In the genomic region with DNA sequence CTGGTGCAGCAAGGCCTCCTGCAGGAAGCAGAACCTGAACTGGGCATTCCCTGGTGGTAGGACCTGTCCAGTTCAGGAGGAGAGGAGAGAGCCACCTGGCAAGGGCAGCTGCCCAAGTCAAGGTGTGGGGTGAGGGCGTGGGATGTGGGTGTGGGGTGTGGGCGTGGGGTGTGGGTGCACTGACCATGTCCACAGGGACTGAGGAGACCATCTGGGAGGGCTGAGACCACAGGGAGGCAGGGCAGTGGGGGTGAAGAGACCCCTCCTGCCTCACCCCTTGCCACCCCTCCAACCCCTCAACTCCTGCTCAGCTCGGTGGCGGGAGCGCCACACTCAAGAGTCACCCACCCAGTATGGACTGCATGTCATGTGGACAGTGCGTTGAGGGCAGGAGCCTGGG, we compare ENCODE assay signal across 29 cellular contexts.
DNase-seq lines count a peak whose midpoint lies in the region; ATAC-seq, FAIRE-seq and TF ChIP-seq lines count a peak whose summit lies in the region.
"Had no signal": no experiment of that assay in that cellular context is flagged by ENCODE, and none has a peak within 500 bp of the region (broad histone marks: within the 10 kb centered on the region; RNA-seq: fewer than 3 reads in every experiment).

No MANE protein-coding gene starts in this region.

- no peak overlapping the region for H3K9ac ChIP-seq in kidney (ENCODE audit: low read length in 2 of 2)
- H3K9ac ChIP-seq: BLaER1 treated with 17β-estradiol and CSF1 and Interleukin-3, amounts not matched to agents 10 nM and 100 nM had no signal

- TF ChIP-seq CTCF in kidney (IDR thresholded peaks at IDR 0.05; ENCODE audit: borderline replicate concordance, extremely low read depth, insufficient read depth) (no peak), osteoblast (IDR thresholded peaks at IDR 0.05; ENCODE audit: extremely low read depth, low read depth, low read length) (no peak), upper lobe of right lung (IDR thresholded peaks at IDR 0.05) (no peak)

- no peak overlapping the region for H3K4me3 ChIP-seq in kidney (ENCODE audit: low read length in 2 of 2)
- no peak overlapping the region for H3K4me3 ChIP-seq in osteoblast (ENCODE audit: insufficient read depth, low read length)
- H3K4me3 ChIP-seq in upper lobe of right lung = no peak overlapping the region
- no peak overlapping the region for H3K4me3 ChIP-seq in SJCRH30
- H3K4me3 ChIP-seq: BLaER1 treated with 17β-estradiol and CSF1 and Interleukin-3, amounts not matched to agents 10 nM and 100 nM; cardiac muscle cell; esophagus muscularis mucosa; K562; lung; pancreas; SJSA1; upper lobe of left lung had no signal

- H3K9me3 ChIP-seq in kidney (ENCODE audit: control insufficient read depth in 1 of 2, low read length in 2 of 2) (peaks cover 9 to 21% of the 10 kb centered on the region in 2 donors), osteoblast (ENCODE audit: low read depth, low read length) (peaks cover 2% of the 10 kb centered on the region), upper lobe of right lung (peaks cover 18% of the 10 kb centered on the region), SJCRH30 (replicated peaks) (peaks cover 15% of the 10 kb centered on the region)
- H3K9me3 ChIP-seq: pancreas, SJSA1 had no signal

- H3K4me1 ChIP-seq in kidney (ENCODE audit: control insufficient read depth in 1 of 2, insufficient read depth in 1 of 2, low read depth in 1 of 2, low read length in 2 of 2) (no peaks in the 10 kb centered on the region), osteoblast (ENCODE audit: insufficient read depth, low read length) (no peaks in the 10 kb centered on the region), upper lobe of right lung (no peaks in the 10 kb centered on the region), SJCRH30 (no peaks in the 10 kb centered on the region)
- H3K4me1 ChIP-seq: esophagus muscularis mucosa, pancreas, SJSA1, upper lobe of left lung had no signal

- H3K4me2 ChIP-seq in osteoblast (ENCODE audit: insufficient read depth, low read length) = no peak overlapping the region
- H3K4me2 ChIP-seq: BLaER1 treated with 17β-estradiol and CSF1 and Interleukin-3, amounts not matched to agents 10 nM and 100 nM had no signal

- H3K27me3 ChIP-seq in osteoblast (ENCODE audit: insufficient read depth, low read length) (no peaks in the 10 kb centered on the region), upper lobe of right lung (peaks cover 13% of the 10 kb centered on the region), SJCRH30 (peaks cover 33% of the 10 kb centered on the region)
- H3K27me3 ChIP-seq: BLaER1 treated with 17β-estradiol and CSF1 and Interleukin-3, amounts not matched to agents 10 nM and 100 nM; cardiac muscle cell; pancreas; SJSA1; upper lobe of left lung had no signal

- H3K36me3 ChIP-seq in kidney (ENCODE audit: control insufficient read depth in 1 of 2, insufficient read depth in 2 of 2, low read length in 2 of 2) (no peaks in the 10 kb centered on the region), osteoblast (ENCODE audit: insufficient read depth, low read length) (no peaks in the 10 kb centered on the region), upper lobe of right lung (no peaks in the 10 kb centered on the region), SJCRH30 (no peaks in the 10 kb centered on the region)
- H3K36me3 ChIP-seq: BLaER1 treated with 17β-estradiol and CSF1 and Interleukin-3, amounts not matched to agents 10 nM and 100 nM; cardiac muscle cell; esophagus muscularis mucosa; pancreas; SJSA1; upper lobe of left lung had no signal

- ATAC-seq in left ventricle myocardium superior (no peak), Right ventricle myocardium superior (ENCODE audit: poor library complexity) (no peak), upper lobe of right lung (peak; percentile 12)
- ATAC-seq: K562, pancreas had no signal

- DNase-seq in left ventricle myocardium superior (peak; percentile 10), Right ventricle myocardium superior (no peak), kidney (peak; percentile 37), osteoblast (ENCODE audit: insufficient read length, low spot score, missing footprints) (peak; percentile 5), upper lobe of right lung (peak; percentile 58), SJCRH30 (no peak), activated gamma-delta T cell (lab: John Stamatoyannopoulos, UW) (no peak), DMS53 (lab: John Stamatoyannopoulos, UW) (no peak)
- DNase-seq: activated CD4-positive, alpha-beta T cell treated with anti-CD3 and anti-CD28 coated beads, Interleukin-2, amount 50 U/mL, for 48 hours; activated naive CD8-positive, alpha-beta T cell treated with anti-CD3 and anti-CD28 coated beads for 36 hours; COR-L47; foreskin fibroblast; NCI-H1092 treated with DMSO at 0.1 percent for 48 hours; NCI-H187; NCI-H2171; stimulated activated CD4-positive, alpha-beta T cell treated with anti-CD3 and anti-CD28 coated beads, Interleukin-2, amount 100 ng/mL, for 24 hours; stimulated activated CD8-positive, alpha-beta memory T cell treated with anti-CD3 and anti-CD28 coated beads, Interleukin-4, amount 100 ng/mL, for 48 hours; T-helper 1 cell had no signal

- H3K79me2 ChIP-seq in osteoblast (ENCODE audit: insufficient read depth, low read length) = no peaks in the 10 kb centered on the region

- no peak overlapping the region for H2AFZ ChIP-seq in osteoblast (ENCODE audit: low read length)

- H3K27ac ChIP-seq in kidney (ENCODE audit: low read depth in 2 of 2, low read length in 2 of 2) = no peak overlapping the region
- no peak overlapping the region for H3K27ac ChIP-seq in osteoblast (ENCODE audit: low read depth, low read length)
- no peak overlapping the region for H3K27ac ChIP-seq in upper lobe of right lung
- no peak overlapping the region for H3K27ac ChIP-seq in SJCRH30
- H3K27ac ChIP-seq: BLaER1 treated with 17β-estradiol and CSF1 and Interleukin-3, amounts not matched to agents 10 nM and 100 nM; cardiac muscle cell; esophagus muscularis mucosa; pancreas; SJSA1; upper lobe of left lung had no signal

- no peaks in the 10 kb centered on the region for H4K20me1 ChIP-seq in osteoblast (ENCODE audit: insufficient read depth, low read length)
- H4K20me1 ChIP-seq: BLaER1 treated with 17β-estradiol and CSF1 and Interleukin-3, amounts not matched to agents 10 nM and 100 nM had no signal

- intact Hi-C loops in left ventricle myocardium superior (cut with micrococcal nuclease) (loop anchor here (10.0 kb wide), 1 partner anchor 1696 kb away; no protein-coding TSS in a partner anchor), Right ventricle myocardium superior (cut with DNase I) (no loop called here), kidney (cut with DNase I) (no loop called here), upper lobe of right lung (cut with DNase I) (no loop called here)

- FAIRE-seq in kidney (lab: Jason Lieb, UNC) = no peak
- FAIRE-seq: astrocyte, HTR-8/SVneo, islet of Langerhans, K562, pancreas had no signal

Comparison
In these comparisons a context has a peak if more than half of its experiments do, and no peak if none do; other contexts are left out.
1. DNase-seq: peak in left ventricle myocardium superior (single experiment), kidney (single experiment), osteoblast (single experiment) and upper lobe of right lung (single experiment); none in Right ventricle myocardium superior (single experiment), SJCRH30 (0 of 2), activated gamma-delta T cell (single experiment) and DMS53 (single experiment).